Comparison of ENCODE assay signal across 17 cellular contexts in the genomic region with DNA sequence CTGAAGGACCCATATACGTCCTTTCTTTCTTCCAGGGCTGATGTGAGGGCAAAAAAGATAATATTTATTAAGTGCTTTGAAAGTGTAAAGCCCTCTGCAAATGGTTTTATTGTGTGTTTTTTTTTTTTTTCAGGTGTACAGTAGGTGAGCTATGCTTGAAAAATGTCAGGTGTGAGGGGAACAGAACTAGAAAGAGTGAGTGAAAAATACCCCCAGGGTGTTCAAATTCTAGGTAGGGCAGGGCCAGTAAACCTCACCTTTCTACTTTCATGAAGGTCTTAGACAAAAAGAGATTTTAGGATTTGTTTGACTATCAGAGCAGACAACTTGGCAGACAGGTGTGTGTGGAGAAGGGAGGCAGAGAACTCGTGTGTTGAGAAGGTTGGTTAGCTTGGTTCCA. TPM values are rescaled to one million over a fixed set of nuclear protein-coding genes. Genes with fewer than 3 reads are reported as not detected.
DNase-seq lines count a peak whose midpoint lies in the region; ATAC-seq and TF ChIP-seq lines count a peak whose summit lies in the region.
"Had no signal": no experiment of that assay in that cellular context is flagged by ENCODE, and none has a peak within 500 bp of the region (broad histone marks: within the 10 kb centered on the region; RNA-seq: fewer than 3 reads in every experiment).

No MANE protein-coding gene starts in this region.

- no peak for TF ChIP-seq EP300 in stomach (IDR thresholded peaks at IDR 0.05)

- TF ChIP-seq POLR2A in breast epithelium (IDR thresholded peaks at IDR 0.05) (no peak), stomach (IDR thresholded peaks at IDR 0.05) (no peak), thyroid gland (IDR thresholded peaks at IDR 0.05) (no peak)

- no TSS peak for BruUV-seq in mammary epithelial cell (replicated peaks; lab: Mats Ljungman, UMichigan)

- DNase-seq in mammary epithelial cell (peak; percentile 11), breast epithelium (ENCODE audit: low spot score in 2 of 2) (no peak), foreskin keratinocyte (peak in 1 of 2 donors; percentile 64), stomach (no peak), thyroid gland (no peak), glomerular visceral epithelial cell (ENCODE audit: extremely low spot score) (no peak), GM19240 (ENCODE audit: insufficient read length, low spot score) (no peak)
- DNase-seq: AML-193; CD4-positive, alpha-beta T cell; DMS153; DMS79; GDM1; H9 had no signal

- H4K20me1 ChIP-seq in mammary epithelial cell (ENCODE audit: insufficient read depth, low read length) = no peaks in the 10 kb centered on the region

- intact Hi-C loops in mammary epithelial cell (cut with micrococcal nuclease) = loop anchor here (5.0 kb wide), 1 partner anchor 78 kb away; no protein-coding TSS in a partner anchor
- intact Hi-C loops in breast epithelium (cut with DNase I; ENCODE audit: low total_unique reads) = no loop called here
- intact Hi-C loops in stomach (cut with DNase I; ENCODE audit: low total_unique reads) = no loop called here
- intact Hi-C loops in thyroid gland (cut with DNase I) = no loop called here

- ATAC-seq in foreskin keratinocyte = peak; percentile 65
- ATAC-seq: A549, HepG2 had no signal

- H3K79me2 ChIP-seq in mammary epithelial cell (ENCODE audit: insufficient read depth, low read length) = peaks cover 14% of the 10 kb centered on the region

- H3K4me3 ChIP-seq in mammary epithelial cell (replicated peaks in 1 of 3; ENCODE audit: insufficient read depth in 1 of 3, low read depth in 2 of 3, low read length in 3 of 3) (no peak overlapping the region), breast epithelium (no peak overlapping the region), stomach (no peak overlapping the region), thyroid gland (replicated peaks in 1 of 3) (no peak overlapping the region)
- H3K4me3 ChIP-seq: A549 had no signal

- in situ Hi-C loops in mammary epithelial cell (cut with MboI; ENCODE audit: low sequenced_read_pairs in 2 of 2) = loop anchor here in 1 of 2 donors (10.0 kb wide), 1 partner anchor 59 kb away; no protein-coding TSS in a partner anchor

- H3K27me3 ChIP-seq in mammary epithelial cell (ENCODE audit: insufficient read depth, low read length) (no peaks in the 10 kb centered on the region), breast epithelium (no peaks in the 10 kb centered on the region), foreskin keratinocyte (no peaks in the 10 kb centered on the region), stomach (no peaks in the 10 kb centered on the region), thyroid gland (no peaks in the 10 kb centered on the region)

- 69% methylated on average over 2 of the region's 2 CpGs for WGBS in mammary epithelial cell (ENCODE audit: low coverage, missing lambda C conversion rate)
- WGBS in stomach, 5 donors = 46 to 56% (median 52%) methylated on average over 2 of the region's 2 CpGs
- 49 to 66% methylated on average over 2 of the region's 2 CpGs for WGBS in thyroid gland, 2 donors

- H3K36me3 ChIP-seq in mammary epithelial cell (ENCODE audit: insufficient read depth, low read length) (no peaks in the 10 kb centered on the region), breast epithelium (no peaks in the 10 kb centered on the region), stomach (no peaks in the 10 kb centered on the region), thyroid gland (no peaks in the 10 kb centered on the region)

- no peak overlapping the region for H3K9ac ChIP-seq in mammary epithelial cell (ENCODE audit: insufficient read depth, low read length)

- H3K4me1 ChIP-seq in mammary epithelial cell (ENCODE audit: insufficient read depth, low read length) = peaks cover 16% of the 10 kb centered on the region
- H3K4me1 ChIP-seq in breast epithelium = no peaks in the 10 kb centered on the region
- H3K4me1 ChIP-seq in foreskin keratinocyte = peaks cover 19% of the 10 kb centered on the region
- peaks cover 6 to 44% (median 17%) of the 10 kb centered on the region in 4 donors for H3K4me1 ChIP-seq in stomach
- H3K4me1 ChIP-seq in thyroid gland = peaks cover 6 to 35% of the 10 kb centered on the region in 2 donors
- H3K4me1 ChIP-seq: A549 had no signal

- no peak overlapping the region for H2AFZ ChIP-seq in mammary epithelial cell (ENCODE audit: low read depth, low read length)

- peak overlapping the region; percentile 61 for H3K4me2 ChIP-seq in mammary epithelial cell (ENCODE audit: insufficient read depth, low read depth, low read length)
- H3K4me2 ChIP-seq: A549 had no signal

- dilution Hi-C loops in mammary epithelial cell (cut with HindIII; ENCODE audit: low sequenced_read_pairs) = no loop called here

- H3K9me3 ChIP-seq in mammary epithelial cell (replicated peaks; ENCODE audit: insufficient read depth, low read length) (no peaks in the 10 kb centered on the region), breast epithelium (no peaks in the 10 kb centered on the region), stomach (no peaks in the 10 kb centered on the region), thyroid gland (no peaks in the 10 kb centered on the region)
- H3K9me3 ChIP-seq: A549 had no signal

- H3K27ac ChIP-seq in mammary epithelial cell (ENCODE audit: insufficient read depth, low read depth, low read length) (no peak overlapping the region), breast epithelium (no peak overlapping the region), foreskin keratinocyte (peak overlapping the region; percentile 51), stomach (peak overlapping the region in 3 of 5 donors; percentile 17 to 77 (median 40)), thyroid gland (no peak overlapping the region)
- H3K27ac ChIP-seq: 22Rv1, A549, C4-2B had no signal

- no peak for TF ChIP-seq CTCF in mammary epithelial cell (conservative IDR thresholded peaks at IDR 0.05 in 1 of 2, IDR thresholded peaks at IDR 0.05 in 1 of 2; ENCODE audit: extremely low read depth in 1 of 2, insufficient read depth in 1 of 2, low read depth in 1 of 2, low read length in 2 of 2)
- no peak for TF ChIP-seq CTCF in breast epithelium (IDR thresholded peaks at IDR 0.05)
- TF ChIP-seq CTCF in foreskin keratinocyte (conservative IDR thresholded peaks at IDR 0.05) = no peak
- TF ChIP-seq CTCF in stomach (IDR thresholded peaks at IDR 0.05) = no peak
- TF ChIP-seq CTCF in thyroid gland (IDR thresholded peaks at IDR 0.05) = no peak

- CTCF ChIA-PET in mammary epithelial cell (lab: Charles Lee; ENCODE audit: low non-redundant PET) = no interaction called here

RNA-seq across cellular contexts. Expression of gene ARHGEF11, which starts 51.3 kb away (rescaled TPM):
- total RNA-seq in mammary epithelial cell (10 to 100 TPM; 23.4 to 26.5 TPM), breast epithelium (10 to 100 TPM; 31.1 to 50.4 (median 33.1) TPM), foreskin keratinocyte (16.5 and 18.4 TPM in 2 replicates), stomach (100 to 1,000 TPM in 1 of 5 donors, 10 to 100 TPM in 4; 30.4 to 125 (median 36.5) TPM), thyroid gland (10 to 100 TPM; 31.2 to 56.2 (median 47.4) TPM)
- polyA plus RNA-seq in mammary epithelial cell (14.2 TPM), foreskin keratinocyte (5.6 and 6.1 TPM in 2 replicates), stomach (10 to 100 TPM in 1 of 3 donors, 1 to 10 TPM in 2; 6.6 to 11.5 (median 8.6) TPM)
- 33.5 TPM for polyA minus RNA-seq in mammary epithelial cell

Comparison
In these comparisons a context has a peak if more than half of its experiments do, and no peak if none do; other contexts are left out.
1. H3K27ac ChIP-seq: peak in foreskin keratinocyte (single experiment) and stomach (3 of 5); none in mammary epithelial cell (single experiment), breast epithelium (0 of 2) and thyroid gland (0 of 3).